ENCODE assay signal across 10 cellular contexts in genomic region chr4:132227349-132228165, GRCh38.
DNase-seq lines count a peak whose midpoint lies in the region; ATAC-seq and TF ChIP-seq lines count a peak whose summit lies in the region.
"Had no signal": no experiment of that assay in that cellular context is flagged by ENCODE, and none has a peak within 500 bp of the region (broad histone marks: within the 10 kb centered on the region; RNA-seq: fewer than 3 reads in every experiment).

No MANE protein-coding gene starts in this region.

- DNase-seq in Panc1 (ENCODE audit: low read depth, low spot score) (no peak), fibroblast of villous mesenchyme (ENCODE audit: low read depth) (peak; percentile 37), dorsolateral prefrontal cortex (no peak), posterior vena cava (ENCODE audit: low spot score) (no peak), SIG-M5 treated with dmso at 0.1 percent for 504 hours (lab: John Stamatoyannopoulos, UW; ENCODE audit: unreplicated experiment) (no peak)
- DNase-seq: activated T-cell treated with anti-CD3 and anti-CD28 coated beads, Interleukin-2, amount 50 U/mL, for 24 hours had no signal

- H2AFZ ChIP-seq in ACC112 (ENCODE audit: low read length, unreplicated experiment), result peak overlapping the region; percentile 11

- H3K4me3 ChIP-seq in ACC112 (ENCODE audit: low read depth, low read length), result peak overlapping the region; percentile 70
- H3K4me3 ChIP-seq in Panc1 (ENCODE audit: low read depth in 2 of 2, low read length in 2 of 2), result peak overlapping the region; percentile 19 to 30; a peak in 3 of 4 replicates
- H3K4me3 ChIP-seq in fibroblast of villous mesenchyme (ENCODE audit: low read depth, low read length), result peak overlapping the region; percentile 60
- H3K4me3 ChIP-seq in dorsolateral prefrontal cortex, result no peak overlapping the region

- no peaks in the 10 kb centered on the region for H3K9me3 ChIP-seq in Panc1 (ENCODE audit: control insufficient read depth, insufficient read depth, low read depth, low read length)
- H3K9me3 ChIP-seq: neutrophil had no signal

- intact Hi-C loops in Panc1 (cut with micrococcal nuclease; ENCODE audit: unreplicated experiment) (no loop called here), dorsolateral prefrontal cortex (cut with DNase I) (no loop called here), posterior vena cava (cut with DNase I) (no loop called here)

- H3K27ac ChIP-seq in ACC112 (ENCODE audit: low read depth, low read length) (peak overlapping the region; percentile 42), Panc1 (ENCODE audit: low read length) (no peak overlapping the region), dorsolateral prefrontal cortex (no peak overlapping the region)
- H3K27ac ChIP-seq: neutrophil had no signal

- POLR2A ChIA-PET in Panc1 (lab: Charles Lee), result no interaction called here

- ATAC-seq in GM18909 (IDR thresholded peaks at IDR 0.05; ENCODE audit: poor library complexity, unreplicated experiment) (peak; percentile 77), Panc1 (peak; percentile 92), GM19324 (IDR thresholded peaks at IDR 0.05; ENCODE audit: low FRiP score, unreplicated experiment) (no peak)

- no TSS peak for BruUV-seq in Panc1 (replicated peaks; lab: Mats Ljungman, UMichigan)

- CTCF ChIA-PET in Panc1 (lab: Charles Lee), result no interaction called here

- in situ Hi-C loops in Panc1 (cut with HindIII; ENCODE audit: low pct_unique_long_range_greater_than_20kb, low sequenced_read_pairs), result no loop called here

- TF ChIP-seq CTCF in Panc1 (IDR thresholded peaks at IDR 0.05) (peak; percentile 70), fibroblast of villous mesenchyme (IDR thresholded peaks at IDR 0.05; ENCODE audit: insufficient read depth, low read depth, low read length) (peak; percentile 70), dorsolateral prefrontal cortex (IDR thresholded peaks at IDR 0.05 in 54 of 56, conservative IDR thresholded peaks at IDR 0.05 in 2 of 56; ENCODE audit: low read depth in 1 of 56, partially characterized antibody in 56 of 56) (peak in 1 of 56 donors; percentile 19)

- H3K27me3 ChIP-seq in ACC112 (ENCODE audit: insufficient read depth, low read length) (no peaks in the 10 kb centered on the region), Panc1 (ENCODE audit: control insufficient read depth, insufficient read depth, low read length) (no peaks in the 10 kb centered on the region), dorsolateral prefrontal cortex (no peaks in the 10 kb centered on the region)
- H3K27me3 ChIP-seq: neutrophil had no signal

- peaks cover 8% of the 10 kb centered on the region for H3K4me1 ChIP-seq in ACC112 (ENCODE audit: control insufficient read depth, insufficient read depth, low read length, unreplicated experiment)
- no peaks in the 10 kb centered on the region for H3K4me1 ChIP-seq in Panc1 (ENCODE audit: control insufficient read depth, insufficient read depth, low read length)

- no peaks in the 10 kb centered on the region for H3K79me2 ChIP-seq in ACC112 (ENCODE audit: control insufficient read depth, insufficient read depth, low read length, unreplicated experiment)

- H3K36me3 ChIP-seq in ACC112 (ENCODE audit: insufficient read depth, low read length) (no peaks in the 10 kb centered on the region), Panc1 (ENCODE audit: control insufficient read depth, insufficient read depth, low read length) (no peaks in the 10 kb centered on the region)
- H3K36me3 ChIP-seq: neutrophil had no signal

Comparison
In these comparisons a context has a peak if more than half of its experiments do, and no peak if none do; other contexts are left out.
1. H3K4me3 ChIP-seq: peak in ACC112 (single experiment), Panc1 (2 of 2) and fibroblast of villous mesenchyme (single experiment); none in dorsolateral prefrontal cortex (0 of 59).